Comparison of ENCODE assay signal across 11 cellular contexts in genomic region chr17:59607817-59608403, GRCh38. TPM values are rescaled to one million over a fixed set of nuclear protein-coding genes. Genes with fewer than 3 reads are reported as not detected.
DNase-seq lines count a peak whose midpoint lies in the region; ATAC-seq and TF ChIP-seq lines count a peak whose summit lies in the region.
"Had no signal": no experiment of that assay in that cellular context is flagged by ENCODE, and none has a peak within 500 bp of the region (broad histone marks: within the 10 kb centered on the region; RNA-seq: fewer than 3 reads in every experiment).

No MANE protein-coding gene starts in this region.

- H2AFZ ChIP-seq in fibroblast of lung (ENCODE audit: low read length): no peak overlapping the region

- H3K9me3 ChIP-seq in fibroblast of lung (ENCODE audit: control insufficient read depth, insufficient read depth, low read depth, low read length): no peaks in the 10 kb centered on the region
- H3K9me3 ChIP-seq: adrenal gland had no signal

- no peaks in the 10 kb centered on the region for H3K79me2 ChIP-seq in fibroblast of lung (ENCODE audit: control insufficient read depth, insufficient read depth, low read length)

- TF ChIP-seq CTCF in 22Rv1 (IDR thresholded peaks at IDR 0.05) (peak; percentile 25), GM12873 (IDR thresholded peaks at IDR 0.05; ENCODE audit: insufficient read depth, low read depth, low read length, missing control alignments) (peak; percentile 46), fibroblast of lung (conservative IDR thresholded peaks at IDR 0.05 in 1 of 2, IDR thresholded peaks at IDR 0.05 in 1 of 2; ENCODE audit: low read depth in 1 of 2, low read length in 2 of 2) (peak; percentile 17 to 25)

- no peaks in the 10 kb centered on the region for H3K4me1 ChIP-seq in fibroblast of lung (ENCODE audit: control insufficient read depth, extremely low read depth, insufficient read depth, low read length)
- H3K4me1 ChIP-seq: adrenal gland had no signal

- H4K20me1 ChIP-seq in fibroblast of lung (ENCODE audit: control insufficient read depth, extremely low read depth, insufficient read depth, low read length): no peaks in the 10 kb centered on the region

- no peak overlapping the region for H3K9ac ChIP-seq in fibroblast of lung (ENCODE audit: insufficient read depth, low read length)

- peaks cover 3% of the 10 kb centered on the region for H3K36me3 ChIP-seq in fibroblast of lung (ENCODE audit: control insufficient read depth, insufficient read depth, low read length)

- no peaks in the 10 kb centered on the region for H3K27me3 ChIP-seq in fibroblast of lung (ENCODE audit: control insufficient read depth, insufficient read depth, low read length)
- H3K27me3 ChIP-seq: adrenal gland had no signal

- DNase-seq in UCSD-AML1 (lab: John Stamatoyannopoulos, UW; ENCODE audit: unreplicated experiment) (peak; percentile 11), fibroblast of lung (ENCODE audit: low read depth in 2 of 2) (no peak), NCI-H2171 (lab: John Stamatoyannopoulos, UW) (no peak), DMS114 treated with DMSO at 0.1 percent for 48 hours (lab: John Stamatoyannopoulos, UW; ENCODE audit: unreplicated experiment) (no peak)
- DNase-seq: adrenal gland, DMS79 treated with DMSO at 0.1 percent for 48 hours had no signal

- ATAC-seq in HG03280 (IDR thresholded peaks at IDR 0.05; ENCODE audit: unreplicated experiment): no peak
- no peak for ATAC-seq in HG02884 (IDR thresholded peaks at IDR 0.05; ENCODE audit: unreplicated experiment)

- H3K27ac ChIP-seq in 22Rv1: no peak overlapping the region
- H3K27ac ChIP-seq in fibroblast of lung (ENCODE audit: insufficient read depth, low read length): no peak overlapping the region
- H3K27ac ChIP-seq: adrenal gland, SK-N-MC had no signal

- no peak overlapping the region for H3K4me2 ChIP-seq in fibroblast of lung (ENCODE audit: extremely low read depth, insufficient read depth, low read length)

- H3K4me3 ChIP-seq in fibroblast of lung (replicated peaks in 1 of 4; ENCODE audit: control extremely low read depth in 1 of 4, insufficient read depth in 1 of 4, low read depth in 3 of 4, low read length in 4 of 4): no peak overlapping the region
- H3K4me3 ChIP-seq: adrenal gland, SK-N-MC had no signal

RNA-seq across cellular contexts. Expression of gene CLTC, which starts 11.8 kb away (rescaled TPM):
- total RNA-seq in fibroblast of lung: 327 and 468 TPM in 2 replicates
- 621 and 833 TPM in 2 replicates for polyA plus RNA-seq in fibroblast of lung
- 267 and 321 TPM in 2 replicates for polyA plus RNA-seq in fibroblast of lung (2012)
- polyA minus RNA-seq in fibroblast of lung (ENCODE audit: low replicate concordance): 725 and 762 TPM in 2 replicates

RNA-seq across cellular contexts. Expression of gene DHX40, which starts 42.5 kb away (rescaled TPM):
- 58.6 and 70.9 TPM in 2 replicates for total RNA-seq in fibroblast of lung
- polyA plus RNA-seq in fibroblast of lung: 32.6 and 41.9 TPM in 2 replicates
- polyA plus RNA-seq in fibroblast of lung (2012): 23.5 and 25.5 TPM in 2 replicates
- 3.8 and 7.0 TPM in 2 replicates for polyA minus RNA-seq in fibroblast of lung (ENCODE audit: low replicate concordance)
